In the genomic region with DNA sequence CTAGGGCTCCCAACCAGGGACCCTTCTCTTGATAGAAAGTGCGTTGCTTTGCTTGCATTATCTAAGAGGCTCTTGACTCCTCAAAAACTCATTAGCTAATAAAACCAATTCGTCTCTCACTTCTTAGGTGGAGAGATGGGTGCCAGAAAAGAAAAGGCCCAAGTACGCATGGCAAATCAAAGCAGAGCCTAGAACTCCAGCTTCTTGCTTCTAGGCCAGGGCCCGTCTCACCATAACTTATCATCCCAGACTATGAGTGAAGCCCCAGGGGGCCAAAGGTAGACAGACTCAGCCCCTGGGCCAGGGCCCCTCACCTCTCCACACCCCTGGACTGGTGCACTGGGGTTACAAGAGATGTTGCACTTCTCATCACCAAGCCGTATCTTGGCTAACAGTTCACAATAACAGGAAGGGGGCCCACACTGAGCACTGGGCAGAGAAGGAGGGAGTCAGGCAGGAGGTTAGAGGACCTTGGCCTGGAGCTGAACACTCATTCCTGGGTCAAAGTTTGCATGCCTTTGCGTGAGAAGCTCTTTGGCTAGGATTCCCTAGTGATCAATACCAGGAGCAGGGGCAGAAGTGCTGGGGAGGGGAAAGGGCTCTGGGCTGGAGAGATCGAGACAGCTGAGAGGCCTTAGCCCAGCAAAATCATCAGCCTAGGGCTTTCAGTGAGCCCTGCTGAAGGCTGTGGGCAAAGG, we compare ENCODE assay signal across 1 cellular context.
TF ChIP-seq lines count a peak whose summit lies in the region.

No MANE protein-coding gene starts in this region.

TF ChIP-seq in HepG2, 621 proteins besides CTCF, POLR2A, EP300 and RAD21 (continued from another document and continues in another):
- TF ChIP-seq, protein P1, sequence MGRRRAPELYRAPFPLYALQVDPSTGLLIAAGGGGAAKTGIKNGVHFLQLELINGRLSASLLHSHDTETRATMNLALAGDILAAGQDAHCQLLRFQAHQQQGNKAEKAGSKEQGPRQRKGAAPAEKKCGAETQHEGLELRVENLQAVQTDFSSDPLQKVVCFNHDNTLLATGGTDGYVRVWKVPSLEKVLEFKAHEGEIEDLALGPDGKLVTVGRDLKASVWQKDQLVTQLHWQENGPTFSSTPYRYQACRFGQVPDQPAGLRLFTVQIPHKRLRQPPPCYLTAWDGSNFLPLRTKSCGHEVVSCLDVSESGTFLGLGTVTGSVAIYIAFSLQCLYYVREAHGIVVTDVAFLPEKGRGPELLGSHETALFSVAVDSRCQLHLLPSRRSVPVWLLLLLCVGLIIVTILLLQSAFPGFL (CRISPR knock-in tag; IDR thresholded peaks at IDR 0.05), result no peak
- peak; percentile 74; the same call in 1 of the 2 replicates for TF ChIP-seq ARID4A (CRISPR knock-in tag; IDR thresholded peaks at IDR 0.05; ENCODE audit: borderline replicate concordance)
- no peak for TF ChIP-seq SRSF4 (IDR thresholded peaks at IDR 0.05; ENCODE audit: low read depth, low read length, poor library complexity, severe bottlenecking)
- TF ChIP-seq FOXK1 (CRISPR knock-in tag; IDR thresholded peaks at IDR 0.05; ENCODE audit: borderline replicate concordance, low read depth), result peak; percentile 69; the same call in 1 of the 2 replicates
- TF ChIP-seq, protein P2, sequence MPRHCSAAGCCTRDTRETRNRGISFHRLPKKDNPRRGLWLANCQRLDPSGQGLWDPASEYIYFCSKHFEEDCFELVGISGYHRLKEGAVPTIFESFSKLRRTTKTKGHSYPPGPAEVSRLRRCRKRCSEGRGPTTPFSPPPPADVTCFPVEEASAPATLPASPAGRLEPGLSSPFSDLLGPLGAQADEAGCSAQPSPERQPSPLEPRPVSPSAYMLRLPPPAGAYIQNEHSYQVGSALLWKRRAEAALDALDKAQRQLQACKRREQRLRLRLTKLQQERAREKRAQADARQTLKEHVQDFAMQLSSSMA (CRISPR knock-in tag; IDR thresholded peaks at IDR 0.05), result no peak
- peak; percentile 23; the same call in 1 of the 2 replicates for TF ChIP-seq ZNF619 (CRISPR knock-in tag; IDR thresholded peaks at IDR 0.05)
- no peak for TF ChIP-seq SIX4 (CRISPR knock-in tag; IDR thresholded peaks at IDR 0.05)
- TF ChIP-seq, protein P3, sequence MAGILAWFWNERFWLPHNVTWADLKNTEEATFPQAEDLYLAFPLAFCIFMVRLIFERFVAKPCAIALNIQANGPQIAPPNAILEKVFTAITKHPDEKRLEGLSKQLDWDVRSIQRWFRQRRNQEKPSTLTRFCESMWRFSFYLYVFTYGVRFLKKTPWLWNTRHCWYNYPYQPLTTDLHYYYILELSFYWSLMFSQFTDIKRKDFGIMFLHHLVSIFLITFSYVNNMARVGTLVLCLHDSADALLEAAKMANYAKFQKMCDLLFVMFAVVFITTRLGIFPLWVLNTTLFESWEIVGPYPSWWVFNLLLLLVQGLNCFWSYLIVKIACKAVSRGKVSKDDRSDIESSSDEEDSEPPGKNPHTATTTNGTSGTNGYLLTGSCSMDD (CRISPR knock-in tag; IDR thresholded peaks at IDR 0.05), result no peak
- no peak for TF ChIP-seq IRX3 (CRISPR knock-in tag; IDR thresholded peaks at IDR 0.05; ENCODE audit: borderline replicate concordance, low read depth)
- peak; percentile 46; the same call in 1 of the 2 replicates for TF ChIP-seq ZNF460 (CRISPR knock-in tag; IDR thresholded peaks at IDR 0.05; ENCODE audit: borderline replicate concordance)
- TF ChIP-seq ZNF772 (CRISPR knock-in tag; IDR thresholded peaks at IDR 0.05), result peak; percentile 31; the same call in 1 of the 2 replicates
- TF ChIP-seq EHMT2 (IDR thresholded peaks at IDR 0.05; ENCODE audit: borderline replicate concordance, low read depth, low read length), result no peak
- no peak for TF ChIP-seq ZSCAN21 (CRISPR knock-in tag; IDR thresholded peaks at IDR 0.05; ENCODE audit: borderline replicate concordance)
- TF ChIP-seq RORA (CRISPR knock-in tag; IDR thresholded peaks at IDR 0.05), result no peak
- TF ChIP-seq, protein P4, sequence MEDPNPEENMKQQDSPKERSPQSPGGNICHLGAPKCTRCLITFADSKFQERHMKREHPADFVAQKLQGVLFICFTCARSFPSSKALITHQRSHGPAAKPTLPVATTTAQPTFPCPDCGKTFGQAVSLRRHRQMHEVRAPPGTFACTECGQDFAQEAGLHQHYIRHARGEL (CRISPR knock-in tag; IDR thresholded peaks at IDR 0.05), result no peak
- TF ChIP-seq FOXA1 (IDR thresholded peaks at IDR 0.05), result no peak
- TF ChIP-seq FOXA1 (CRISPR knock-in tag; IDR thresholded peaks at IDR 0.05), result no peak
- TF ChIP-seq MLLT10 (CRISPR knock-in tag; IDR thresholded peaks at IDR 0.05), result no peak
- no peak for TF ChIP-seq NR0B2 (CRISPR knock-in tag; IDR thresholded peaks at IDR 0.05)
- no peak for TF ChIP-seq PTBP1 (IDR thresholded peaks at IDR 0.05; ENCODE audit: low read depth, low read length, poor library complexity, severe bottlenecking)
- peak; percentile 70; the same call in 1 of the 2 replicates for TF ChIP-seq IRF2 (CRISPR knock-in tag; IDR thresholded peaks at IDR 0.05)
- TF ChIP-seq, protein P5, sequence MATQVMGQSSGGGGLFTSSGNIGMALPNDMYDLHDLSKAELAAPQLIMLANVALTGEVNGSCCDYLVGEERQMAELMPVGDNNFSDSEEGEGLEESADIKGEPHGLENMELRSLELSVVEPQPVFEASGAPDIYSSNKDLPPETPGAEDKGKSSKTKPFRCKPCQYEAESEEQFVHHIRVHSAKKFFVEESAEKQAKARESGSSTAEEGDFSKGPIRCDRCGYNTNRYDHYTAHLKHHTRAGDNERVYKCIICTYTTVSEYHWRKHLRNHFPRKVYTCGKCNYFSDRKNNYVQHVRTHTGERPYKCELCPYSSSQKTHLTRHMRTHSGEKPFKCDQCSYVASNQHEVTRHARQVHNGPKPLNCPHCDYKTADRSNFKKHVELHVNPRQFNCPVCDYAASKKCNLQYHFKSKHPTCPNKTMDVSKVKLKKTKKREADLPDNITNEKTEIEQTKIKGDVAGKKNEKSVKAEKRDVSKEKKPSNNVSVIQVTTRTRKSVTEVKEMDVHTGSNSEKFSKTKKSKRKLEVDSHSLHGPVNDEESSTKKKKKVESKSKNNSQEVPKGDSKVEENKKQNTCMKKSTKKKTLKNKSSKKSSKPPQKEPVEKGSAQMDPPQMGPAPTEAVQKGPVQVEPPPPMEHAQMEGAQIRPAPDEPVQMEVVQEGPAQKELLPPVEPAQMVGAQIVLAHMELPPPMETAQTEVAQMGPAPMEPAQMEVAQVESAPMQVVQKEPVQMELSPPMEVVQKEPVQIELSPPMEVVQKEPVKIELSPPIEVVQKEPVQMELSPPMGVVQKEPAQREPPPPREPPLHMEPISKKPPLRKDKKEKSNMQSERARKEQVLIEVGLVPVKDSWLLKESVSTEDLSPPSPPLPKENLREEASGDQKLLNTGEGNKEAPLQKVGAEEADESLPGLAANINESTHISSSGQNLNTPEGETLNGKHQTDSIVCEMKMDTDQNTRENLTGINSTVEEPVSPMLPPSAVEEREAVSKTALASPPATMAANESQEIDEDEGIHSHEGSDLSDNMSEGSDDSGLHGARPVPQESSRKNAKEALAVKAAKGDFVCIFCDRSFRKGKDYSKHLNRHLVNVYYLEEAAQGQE (IDR thresholded peaks at IDR 0.05; ENCODE audit: borderline replicate concordance in 1 of 2, low read depth in 1 of 2, low read length in 2 of 2), result peak in 1 of 2 experiments; percentile 7; a peak in 1 of 4 replicates
- TF ChIP-seq SP140L (CRISPR knock-in tag; IDR thresholded peaks at IDR 0.05; ENCODE audit: borderline replicate concordance), result no peak
- TF ChIP-seq, protein P6, sequence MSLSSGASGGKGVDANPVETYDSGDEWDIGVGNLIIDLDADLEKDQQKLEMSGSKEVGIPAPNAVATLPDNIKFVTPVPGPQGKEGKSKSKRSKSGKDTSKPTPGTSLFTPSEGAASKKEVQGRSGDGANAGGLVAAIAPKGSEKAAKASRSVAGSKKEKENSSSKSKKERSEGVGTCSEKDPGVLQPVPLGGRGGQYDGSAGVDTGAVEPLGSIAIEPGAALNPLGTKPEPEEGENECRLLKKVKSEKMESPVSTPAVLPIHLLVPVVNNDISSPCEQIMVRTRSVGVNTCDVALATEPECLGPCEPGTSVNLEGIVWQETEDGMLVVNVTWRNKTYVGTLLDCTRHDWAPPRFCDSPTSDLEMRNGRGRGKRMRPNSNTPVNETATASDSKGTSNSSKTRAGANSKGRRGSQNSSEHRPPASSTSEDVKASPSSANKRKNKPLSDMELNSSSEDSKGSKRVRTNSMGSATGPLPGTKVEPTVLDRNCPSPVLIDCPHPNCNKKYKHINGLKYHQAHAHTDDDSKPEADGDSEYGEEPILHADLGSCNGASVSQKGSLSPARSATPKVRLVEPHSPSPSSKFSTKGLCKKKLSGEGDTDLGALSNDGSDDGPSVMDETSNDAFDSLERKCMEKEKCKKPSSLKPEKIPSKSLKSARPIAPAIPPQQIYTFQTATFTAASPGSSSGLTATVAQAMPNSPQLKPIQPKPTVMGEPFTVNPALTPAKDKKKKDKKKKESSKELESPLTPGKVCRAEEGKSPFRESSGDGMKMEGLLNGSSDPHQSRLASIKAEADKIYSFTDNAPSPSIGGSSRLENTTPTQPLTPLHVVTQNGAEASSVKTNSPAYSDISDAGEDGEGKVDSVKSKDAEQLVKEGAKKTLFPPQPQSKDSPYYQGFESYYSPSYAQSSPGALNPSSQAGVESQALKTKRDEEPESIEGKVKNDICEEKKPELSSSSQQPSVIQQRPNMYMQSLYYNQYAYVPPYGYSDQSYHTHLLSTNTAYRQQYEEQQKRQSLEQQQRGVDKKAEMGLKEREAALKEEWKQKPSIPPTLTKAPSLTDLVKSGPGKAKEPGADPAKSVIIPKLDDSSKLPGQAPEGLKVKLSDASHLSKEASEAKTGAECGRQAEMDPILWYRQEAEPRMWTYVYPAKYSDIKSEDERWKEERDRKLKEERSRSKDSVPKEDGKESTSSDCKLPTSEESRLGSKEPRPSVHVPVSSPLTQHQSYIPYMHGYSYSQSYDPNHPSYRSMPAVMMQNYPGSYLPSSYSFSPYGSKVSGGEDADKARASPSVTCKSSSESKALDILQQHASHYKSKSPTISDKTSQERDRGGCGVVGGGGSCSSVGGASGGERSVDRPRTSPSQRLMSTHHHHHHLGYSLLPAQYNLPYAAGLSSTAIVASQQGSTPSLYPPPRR (CRISPR knock-in tag; IDR thresholded peaks at IDR 0.05; ENCODE audit: borderline replicate concordance), result peak; percentile 69; the same call in 1 of the 2 replicates
- TF ChIP-seq SAFB2 (CRISPR knock-in tag; IDR thresholded peaks at IDR 0.05; ENCODE audit: borderline replicate concordance, low read depth), result no peak
- no peak for TF ChIP-seq ZNF207 (IDR thresholded peaks at IDR 0.05; ENCODE audit: borderline replicate concordance)
- TF ChIP-seq ZNF552 (CRISPR knock-in tag; IDR thresholded peaks at IDR 0.05; ENCODE audit: borderline replicate concordance), result peak; percentile 90
- no peak for TF ChIP-seq ZNF10 (CRISPR knock-in tag; IDR thresholded peaks at IDR 0.05; ENCODE audit: borderline replicate concordance, low read depth)
- TF ChIP-seq, protein P7, sequence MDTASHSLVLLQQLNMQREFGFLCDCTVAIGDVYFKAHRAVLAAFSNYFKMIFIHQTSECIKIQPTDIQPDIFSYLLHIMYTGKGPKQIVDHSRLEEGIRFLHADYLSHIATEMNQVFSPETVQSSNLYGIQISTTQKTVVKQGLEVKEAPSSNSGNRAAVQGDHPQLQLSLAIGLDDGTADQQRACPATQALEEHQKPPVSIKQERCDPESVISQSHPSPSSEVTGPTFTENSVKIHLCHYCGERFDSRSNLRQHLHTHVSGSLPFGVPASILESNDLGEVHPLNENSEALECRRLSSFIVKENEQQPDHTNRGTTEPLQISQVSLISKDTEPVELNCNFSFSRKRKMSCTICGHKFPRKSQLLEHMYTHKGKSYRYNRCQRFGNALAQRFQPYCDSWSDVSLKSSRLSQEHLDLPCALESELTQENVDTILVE (CRISPR knock-in tag; IDR thresholded peaks at IDR 0.05), result no peak
- 0 out of 2 replicates have a peak, but pooled peaks have one; percentile 25 for TF ChIP-seq SMYD3 (CRISPR knock-in tag; IDR thresholded peaks at IDR 0.05)
- no peak for TF ChIP-seq GABPA (IDR thresholded peaks at IDR 0.05; ENCODE audit: low read depth, low read length)
- peak; percentile 77 for TF ChIP-seq GABPA (CRISPR knock-in tag; IDR thresholded peaks at IDR 0.05; ENCODE audit: low read depth)
